ENCODE assay signal across 8 cellular contexts in the genomic region with DNA sequence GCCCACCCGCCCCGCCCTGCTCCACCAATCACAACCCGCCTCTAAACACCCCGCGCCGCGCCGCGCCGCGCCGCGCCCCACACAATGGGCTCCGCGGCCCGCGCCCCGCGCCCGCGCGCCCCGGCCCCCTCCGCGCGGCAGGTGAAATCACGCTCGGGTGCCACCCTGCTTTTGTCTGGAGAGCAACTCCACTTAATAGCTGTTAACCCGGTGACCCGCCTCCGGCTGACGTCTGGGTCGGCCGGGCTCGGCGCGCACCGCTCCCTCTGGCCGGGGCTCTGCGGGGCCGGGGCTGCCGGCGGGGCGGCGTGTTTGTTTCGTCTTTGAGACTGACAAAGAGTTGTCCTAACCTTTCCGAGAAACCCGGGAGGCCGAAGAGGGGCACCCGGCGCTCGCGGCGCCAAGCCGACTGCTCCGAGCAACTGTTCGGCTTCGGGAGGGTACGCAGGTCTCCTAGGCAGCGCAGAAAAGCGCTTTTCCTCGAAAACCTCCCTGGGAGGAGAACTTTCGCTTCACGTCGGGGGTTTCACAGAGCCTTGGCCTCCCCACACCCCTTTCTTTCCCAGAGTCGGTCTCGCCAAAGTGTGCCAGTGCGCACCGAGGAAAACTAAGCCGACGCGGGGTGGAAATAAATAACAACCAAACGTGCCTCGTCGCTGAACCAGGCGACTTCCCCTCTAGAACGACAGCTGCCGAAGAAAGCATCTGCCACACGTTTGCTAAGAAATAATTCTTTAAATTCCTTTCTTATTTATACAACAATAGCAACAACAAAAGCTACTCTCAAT.
DNase-seq lines count a peak whose midpoint lies in the region; ATAC-seq and TF ChIP-seq lines count a peak whose summit lies in the region.

No MANE protein-coding gene starts in this region.

- peak overlapping the region; percentile 67 for H3K9ac ChIP-seq in Karpas-422 (ENCODE audit: low read length)

- peaks cover 42% of the 10 kb centered on the region; the same call in 1 of the 2 replicates for H4K20me1 ChIP-seq in Karpas-422 (ENCODE audit: insufficient read depth, low read depth, low read length)

- peak overlapping the region; percentile 92 for H3K27ac ChIP-seq in Karpas-422 (ENCODE audit: low read length)

- DNase-seq in NCI-H82 (lab: John Stamatoyannopoulos, UW), result peak; percentile 61
- no peak for DNase-seq in NCI-H82 treated with DMSO at 0.1 percent for 48 hours (lab: John Stamatoyannopoulos, UW; ENCODE audit: unreplicated experiment)
- DNase-seq in Karpas-422, result peak; percentile 75
- peak; percentile 72 for DNase-seq in central memory CD4-positive, alpha-beta T cell
- peak; percentile 64 for DNase-seq in kidney tubule cell (ENCODE audit: low spot score)
- peak; percentile 17 to 35 for DNase-seq in stimulated activated CD4-positive, alpha-beta T cell treated with anti-CD3 and anti-CD28 coated beads, Interleukin-1b, Interleukin-23, amount 100 ng/mL, for 1 hour (ENCODE audit: low read depth in 2 of 2)

- no peaks in the 10 kb centered on the region for H3K27me3 ChIP-seq in Karpas-422 (ENCODE audit: low read length)

- H3K4me1 ChIP-seq in Karpas-422 (ENCODE audit: low read length), result peaks cover 91% of the 10 kb centered on the region

- no peaks in the 10 kb centered on the region; the same call in 1 of the 2 replicates for H3K36me3 ChIP-seq in Karpas-422 (ENCODE audit: insufficient read depth, low read length)

- H3K4me3 ChIP-seq in Karpas-422 (ENCODE audit: low read length), result peak overlapping the region; percentile 73
- peak overlapping the region; percentile 72 for H3K4me3 ChIP-seq in WI38 (ENCODE audit: low read depth, low read length)

- peak overlapping the region; percentile 76 for H3K4me2 ChIP-seq in Karpas-422 (ENCODE audit: low read depth, low read length, poor library complexity, severe bottlenecking)

- ATAC-seq in HG02973 (IDR thresholded peaks at IDR 0.05; ENCODE audit: unreplicated experiment), result no peak

- H3K9me2 ChIP-seq in Karpas-422 (replicated peaks; ENCODE audit: insufficient read depth, low read length), result no peaks in the 10 kb centered on the region

- no peak for TF ChIP-seq CTCF in WI38 (IDR thresholded peaks at IDR 0.05; ENCODE audit: low read depth, low read length)

- H2AFZ ChIP-seq in Karpas-422 (ENCODE audit: low read length), result no peak overlapping the region

- H3K9me3 ChIP-seq in Karpas-422 (ENCODE audit: low read length), result no peaks in the 10 kb centered on the region

- peaks cover 93% of the 10 kb centered on the region for H3K79me2 ChIP-seq in Karpas-422 (ENCODE audit: low read length)
